ENCODE assay signal across 24 cellular contexts in genomic region chrX:155985208-155985607, GRCh38. TPM values are rescaled to one million over a fixed set of nuclear protein-coding genes. Genes with fewer than 3 reads are reported as not detected.
"Had no signal": no experiment of that assay in that cellular context is flagged by ENCODE, and none has a peak within 500 bp of the region (broad histone marks: within the 10 kb centered on the region; RNA-seq: fewer than 3 reads in every experiment).

No MANE protein-coding gene starts in this region.

- FAIRE-seq: RCC 7860 had no signal

- DNase-seq: IMR-90, Karpas-422, KG1, MM.1S, NCI-H1092 treated with DMSO at 0.1 percent for 48 hours, NCI-H1436, NCI-H187, NCI-H2029, NCI-H2081 treated with DMSO at 0.1 percent for 48 hours, NCI-H2171, NCI-H226, NCI-H446, NCI-H510A, NCI-H524 treated with DMSO at 0.1 percent for 48 hours, NCI-H69, NCI-H774, Right ventricle myocardium superior, RPMI8226, SIG-M5 had no signal

- H3K36me3 ChIP-seq: SJSA1 had no signal

- H3K4me3 ChIP-seq: SJSA1, SK-N-MC had no signal

- H3K27me3 ChIP-seq: SJSA1 had no signal

- H3K4me1 ChIP-seq: SJSA1 had no signal

- H3K9me3 ChIP-seq: SJSA1 had no signal

- H3K27ac ChIP-seq: HL-60, SJSA1, SK-N-MC had no signal

RNA-seq across cellular contexts. Expression of gene IL9R, which starts 12.3 kb away (rescaled TPM):
- total RNA-seq: IMR-90, M059J, Right ventricle myocardium superior, SJSA1 had no signal
